Comparison of ENCODE assay signal across 24 cellular contexts in the genomic region with DNA sequence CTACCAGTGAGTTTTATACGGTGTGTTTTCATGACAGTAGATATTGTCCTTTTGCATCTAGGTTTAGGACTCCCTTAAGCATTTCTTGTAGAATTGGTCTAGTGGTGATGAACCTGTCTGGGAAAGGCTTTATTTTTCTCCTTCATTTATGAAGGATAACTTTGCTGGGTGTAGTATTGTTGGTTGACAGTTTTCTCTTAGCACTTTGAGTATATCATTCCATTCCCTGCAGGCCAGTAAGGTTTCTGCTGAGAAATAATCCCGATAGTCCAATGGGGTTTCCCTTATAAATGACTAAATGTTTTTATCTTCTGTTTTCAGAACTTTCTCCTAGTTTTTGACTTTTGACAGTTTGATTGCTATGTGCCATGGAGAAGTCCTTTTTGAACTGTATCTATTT.
"Had no signal": no experiment of that assay in that cellular context is flagged by ENCODE, and none has a peak within 500 bp of the region (broad histone marks: within the 10 kb centered on the region; RNA-seq: fewer than 3 reads in every experiment).

No MANE protein-coding gene starts in this region.

- H3K27me3 ChIP-seq: ovary, right atrium auricular region, stomach, testis, thyroid gland, transverse colon, upper lobe of left lung, vagina had no signal

- H3K9me3 ChIP-seq: testis, thyroid gland, vagina had no signal

- H3K27ac ChIP-seq: left ventricle myocardium inferior, ovary, right atrium auricular region, skin epidermis, stomach, testis, thyroid gland, transverse colon, upper lobe of left lung, vagina had no signal

- DNase-seq: islet precursor cell; left ventricle myocardium inferior; mesendoderm; naive B cell; ovary; stimulated activated CD4-positive, alpha-beta T cell treated with anti-CD3 and anti-CD28 coated beads, Interleukin-12 subunit alpha, Interleukin-12 subunit beta, amount 100 ng/mL, for 4 hours; stimulated activated CD4-positive, alpha-beta T cell treated with anti-CD3 and anti-CD28 coated beads, Interleukin-15, amount 100 ng/mL, for 24 hours; stimulated activated CD4-positive, alpha-beta T cell treated with anti-CD3 and anti-CD28 coated beads, Interleukin-2, amount 100 ng/mL, for 24 hours; stimulated activated CD4-positive, alpha-beta T cell treated with anti-CD3 and anti-CD28 coated beads, Interleukin-4, amount 100 ng/mL, for 1 hour; stimulated activated naive B cell treated with anti-CD40 and anti-IgM and Interleukin-4, amounts not matched to agents 10 μg/mL and 1 μg/mL and 100 μg/mL, for 72 hours; stimulated activated naive CD8-positive, alpha-beta T cell treated with anti-CD3 and anti-CD28 coated beads, Interleukin-15, Interleukin-2, amounts not matched to agents 100 U/mL and 50 U/mL, for 24 hours; stomach; testis; thyroid gland; transverse colon; upper lobe of left lung had no signal

- H3K27ac Mint-ChIP-seq: mesothelial cell of epicardium; natural killer cell treated with Interleukin-12 subunit alpha and Interleukin-12 subunit beta and Interleukin-15 and Interleukin-18, amount 100 ng/mL, for 72 hours; progenitor cell of endocrine pancreas; stimulated activated naive B cell treated with anti-CD40 and anti-IgM and Interleukin-4, amounts not matched to agents 10 μg/mL and 1 μg/mL and 100 μg/mL, for 72 hours had no signal

- H3K4me3 Mint-ChIP-seq: mesothelial cell of epicardium; natural killer cell treated with Interleukin-12 subunit alpha and Interleukin-12 subunit beta and Interleukin-15 and Interleukin-18, amount 100 ng/mL, for 72 hours; stimulated activated naive B cell treated with anti-CD40 and anti-IgM and Interleukin-4, amounts not matched to agents 10 μg/mL and 1 μg/mL and 100 μg/mL, for 72 hours had no signal

- H3K4me1 ChIP-seq: left ventricle myocardium inferior, right atrium auricular region, stomach, testis, thyroid gland, transverse colon, upper lobe of left lung, vagina had no signal

- H3K27me3 Mint-ChIP-seq: naive B cell; natural killer cell treated with Interleukin-12 subunit alpha and Interleukin-12 subunit beta and Interleukin-15 and Interleukin-18, amount 100 ng/mL, for 72 hours; progenitor cell of endocrine pancreas; stimulated activated naive B cell treated with anti-CD40 and anti-IgM and Interleukin-4, amounts not matched to agents 10 μg/mL and 1 μg/mL and 100 μg/mL, for 72 hours had no signal

- ATAC-seq: natural killer cell treated with Interleukin-12 subunit alpha and Interleukin-12 subunit beta and Interleukin-15 and Interleukin-18, amount 100 ng/mL, for 72 hours; sciatic nerve; stimulated activated naive B cell treated with anti-CD40 and anti-IgM and Interleukin-4, amounts not matched to agents 10 μg/mL and 1 μg/mL and 100 μg/mL, for 72 hours; stimulated activated naive CD8-positive, alpha-beta T cell treated with anti-CD3 and anti-CD28 coated beads, Interleukin-15, Interleukin-2, amounts not matched to agents 100 U/mL and 50 U/mL, for 24 hours had no signal

- H3K36me3 ChIP-seq: ovary, right atrium auricular region, thyroid gland, vagina had no signal

- H3K4me1 Mint-ChIP-seq: mesothelial cell of epicardium had no signal

- H3K4me3 ChIP-seq: left ventricle myocardium inferior, lung, ovary, right atrium auricular region, skin epidermis, stomach, testis, thyroid gland, transverse colon, upper lobe of left lung, vagina had no signal
